Comparison of ENCODE assay signal across 13 cellular contexts in genomic region chr6:116697475-116697874, GRCh38. TPM values are rescaled to one million over a fixed set of nuclear protein-coding genes. Genes with fewer than 3 reads are reported as not detected.
A peak's percentile ranks its signal among the peaks of the same experiment; 100 is the strongest.
DNase-seq lines count a peak whose midpoint lies in the region; ATAC-seq lines count a peak whose summit lies in the region.
"Had no signal": no experiment of that assay in that cellular context is flagged by ENCODE, and none has a peak within 500 bp of the region (broad histone marks: within the 10 kb centered on the region; RNA-seq: fewer than 3 reads in every experiment).

No MANE protein-coding gene starts in this region.

- H3K4me1 ChIP-seq in CD8-positive, alpha-beta memory T cell (ENCODE audit: insufficient read depth, low read length) = peaks cover 5% of the 10 kb centered on the region
- H3K4me1 ChIP-seq: parathyroid adenoma had no signal

- H3K27me3 ChIP-seq in CD8-positive, alpha-beta memory T cell (ENCODE audit: insufficient read depth, low read length, poor library complexity, severe bottlenecking) = no peaks in the 10 kb centered on the region

- CTCF ChIA-PET in CD8-positive, alpha-beta memory T cell (lab: Charles Lee) = no interaction called here

- H3K9me3 ChIP-seq in CD8-positive, alpha-beta memory T cell (ENCODE audit: low read length) = no peaks in the 10 kb centered on the region

- peaks cover 2% of the 10 kb centered on the region for H3K9me3 Mint-ChIP-seq in activated naive CD8-positive, alpha-beta T cell treated with anti-CD3 and anti-CD28 coated beads for 36 hours
- H3K9me3 Mint-ChIP-seq in CD8-positive, alpha-beta memory T cell = no peaks in the 10 kb centered on the region
- H3K9me3 Mint-ChIP-seq: H9 had no signal

- H3K27me3 Mint-ChIP-seq in activated naive CD8-positive, alpha-beta T cell treated with anti-CD3 and anti-CD28 coated beads for 36 hours = no peaks in the 10 kb centered on the region
- H3K27me3 Mint-ChIP-seq in CD8-positive, alpha-beta memory T cell = no peaks in the 10 kb centered on the region

- POLR2A ChIA-PET in CD8-positive, alpha-beta memory T cell (lab: Charles Lee) = no interaction called here

- H3K27ac Mint-ChIP-seq in activated naive CD8-positive, alpha-beta T cell treated with anti-CD3 and anti-CD28 coated beads for 36 hours = peak overlapping the region; percentile 0
- peak overlapping the region in 2 of 8 donors; percentile 27 to 46 for H3K27ac Mint-ChIP-seq in CD8-positive, alpha-beta memory T cell

- ATAC-seq in GM18868 (IDR thresholded peaks at IDR 0.05; ENCODE audit: unreplicated experiment) (peak; percentile 80), GM21723 (IDR thresholded peaks at IDR 0.05; ENCODE audit: unreplicated experiment) (peak; percentile 50), HG03442 (IDR thresholded peaks at IDR 0.05; ENCODE audit: unreplicated experiment) (peak; percentile 71)

- no peak overlapping the region for H3K27ac ChIP-seq in CD8-positive, alpha-beta memory T cell (ENCODE audit: low read depth, low read length)
- H3K27ac ChIP-seq: parathyroid adenoma had no signal

- intact Hi-C loops in cardiac septum (cut with DNase I) = no loop called here

- peaks cover 48% of the 10 kb centered on the region for H3K36me3 Mint-ChIP-seq in activated naive CD8-positive, alpha-beta T cell treated with anti-CD3 and anti-CD28 coated beads for 36 hours
- H3K36me3 Mint-ChIP-seq in CD8-positive, alpha-beta memory T cell = peaks cover 6 to 69% (median 18%) of the 10 kb centered on the region in 3 donors

- peaks cover 3% of the 10 kb centered on the region for H3K36me3 ChIP-seq in CD8-positive, alpha-beta memory T cell (ENCODE audit: insufficient read depth, low read length)

- H3K4me1 Mint-ChIP-seq in activated naive CD8-positive, alpha-beta T cell treated with anti-CD3 and anti-CD28 coated beads for 36 hours = peaks cover 30% of the 10 kb centered on the region
- peaks cover 41 to 68% (median 57%) of the 10 kb centered on the region in 3 donors for H3K4me1 Mint-ChIP-seq in CD8-positive, alpha-beta memory T cell
- H3K4me1 Mint-ChIP-seq: H9 had no signal

- no peak overlapping the region for H3K4me3 Mint-ChIP-seq in activated naive CD8-positive, alpha-beta T cell treated with anti-CD3 and anti-CD28 coated beads for 36 hours
- no peak overlapping the region for H3K4me3 Mint-ChIP-seq in CD8-positive, alpha-beta memory T cell
- H3K4me3 Mint-ChIP-seq: H9 had no signal

- DNase-seq in activated naive CD8-positive, alpha-beta T cell treated with anti-CD3 and anti-CD28 coated beads for 36 hours = no peak
- DNase-seq in cardiac septum (ENCODE audit: low spot score) (no peak), NAMALWA (ENCODE audit: low spot score) (no peak), HPDE6-E6E7 (ENCODE audit: extremely low spot score) (no peak)
- no peak for DNase-seq in CD8-positive, alpha-beta memory T cell
- DNase-seq: H9; mammary epithelial cell; NCI-H2029 treated with DMSO at 0.1 percent for 48 hours; stimulated activated CD4-positive, alpha-beta T cell treated with anti-CD3 and anti-CD28 coated beads, Interleukin-1b, Interleukin-23, amount 100 ng/mL, for 48 hours had no signal

- no peak overlapping the region for H3K4me3 ChIP-seq in CD8-positive, alpha-beta memory T cell (ENCODE audit: low read length)

RNA-seq across cellular contexts. Expression of gene KPNA5, which starts 16.5 kb away (rescaled TPM):
- total RNA-seq in activated naive CD8-positive, alpha-beta T cell treated with anti-CD3 and anti-CD28 coated beads for 36 hours = 10 to 100 TPM in 1 of 2 experiments, 1 to 10 TPM in 1; 9.0 to 11.5 TPM
- 7.7 TPM for total RNA-seq in cardiac septum
- 10 to 100 TPM; 11.3 to 13.5 TPM for total RNA-seq in CD8-positive, alpha-beta memory T cell
- polyA plus RNA-seq in CD8-positive, alpha-beta memory T cell = 12.0 TPM

RNA-seq across cellular contexts. Expression of gene ZUP1, which starts 28.9 kb away (rescaled TPM):
- total RNA-seq in activated naive CD8-positive, alpha-beta T cell treated with anti-CD3 and anti-CD28 coated beads for 36 hours = 10 to 100 TPM; 22.4 to 24.5 TPM
- total RNA-seq in cardiac septum = 4.4 TPM
- total RNA-seq in CD8-positive, alpha-beta memory T cell = 10 to 100 TPM; 16.3 to 16.7 TPM
- 4.3 TPM for polyA plus RNA-seq in CD8-positive, alpha-beta memory T cell
